In the genomic region with DNA sequence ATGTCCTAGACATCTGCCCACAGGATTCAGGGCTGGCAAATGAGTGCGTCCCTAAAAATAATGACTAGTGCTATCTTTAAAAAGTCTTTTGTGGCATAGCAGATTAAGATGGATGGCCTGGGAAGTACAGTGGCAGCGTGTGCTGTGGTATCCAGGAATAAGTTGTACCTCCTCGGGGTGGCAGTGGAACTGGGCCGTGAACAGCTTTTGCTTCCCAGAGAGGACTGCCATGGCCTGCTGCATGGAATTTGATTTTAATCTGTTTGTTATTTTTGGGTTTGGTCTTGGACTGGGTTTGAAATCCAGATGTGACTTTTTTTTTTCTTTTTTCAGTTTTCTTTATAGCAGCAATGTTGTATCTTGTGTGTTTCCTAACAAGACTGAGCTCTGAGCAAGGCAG, we compare ENCODE assay signal across 17 cellular contexts.
A peak's percentile ranks its signal among the peaks of the same experiment; 100 is the strongest.
DNase-seq lines count a peak whose midpoint lies in the region; ATAC-seq and TF ChIP-seq lines count a peak whose summit lies in the region.
"Had no signal": no experiment of that assay in that cellular context is flagged by ENCODE, and none has a peak within 500 bp of the region (broad histone marks: within the 10 kb centered on the region; RNA-seq: fewer than 3 reads in every experiment).

No MANE protein-coding gene starts in this region.

- CTCF ChIA-PET in SK-N-SH (lab: Yijun Ruan, JAX), result interaction anchor here (0.7 to 5.0 kb wide), 2 partner anchors 20 to 28 kb away, joined by 3 to 18 read pairs; no protein-coding TSS in a partner anchor

- H4K5ac ChIP-seq in mesendoderm (ENCODE audit: low read length), result no peak overlapping the region

- no peak overlapping the region for H3K4me3 ChIP-seq in SK-N-SH (ENCODE audit: low read depth in 2 of 2, low read length in 1 of 2)
- H3K4me3 ChIP-seq in mesendoderm (ENCODE audit: low read length), result no peak overlapping the region
- no peak overlapping the region for H3K4me3 ChIP-seq in smooth muscle cell
- H3K4me3 ChIP-seq: K562 had no signal

- no peak overlapping the region for H2AK5ac ChIP-seq in mesendoderm (ENCODE audit: low read length)

- H3K79me2 ChIP-seq in SK-N-SH (ENCODE audit: insufficient read depth) (no peaks in the 10 kb centered on the region), mesendoderm (ENCODE audit: control insufficient read depth, insufficient read depth, low read length) (no peaks in the 10 kb centered on the region), smooth muscle cell (ENCODE audit: low read depth) (no peaks in the 10 kb centered on the region)

- H3K4me1 ChIP-seq in SK-N-SH (ENCODE audit: control insufficient read depth in 1 of 2, insufficient read depth in 2 of 2, low read depth in 1 of 2, low read length in 1 of 2) (peaks cover 0 to 12% of the 10 kb centered on the region in 2 experiments; a peak in 1 of 4 replicates), mesendoderm (ENCODE audit: control insufficient read depth, low read depth, low read length) (peaks cover 8% of the 10 kb centered on the region), smooth muscle cell (ENCODE audit: low read depth) (peaks cover 4% of the 10 kb centered on the region)

- TF ChIP-seq EP300 in SK-N-SH (IDR thresholded peaks at IDR 0.05; ENCODE audit: borderline replicate concordance in 1 of 2, low read depth in 1 of 2, low read length in 1 of 2), result no peak

- no peaks in the 10 kb centered on the region for H3K79me1 ChIP-seq in mesendoderm (ENCODE audit: low read length)

- no peak overlapping the region for H2BK120ac ChIP-seq in mesendoderm (ENCODE audit: low read depth, low read length)

- H3K9me3 ChIP-seq in SK-N-SH (no peaks in the 10 kb centered on the region), smooth muscle cell (replicated peaks; ENCODE audit: low read depth) (no peaks in the 10 kb centered on the region)

- no peaks in the 10 kb centered on the region for H3K36me3 ChIP-seq in SK-N-SH (replicated peaks in 1 of 2; ENCODE audit: control insufficient read depth in 1 of 2, insufficient read depth in 2 of 2, low read length in 1 of 2)
- H3K36me3 ChIP-seq in mesendoderm (ENCODE audit: control insufficient read depth, insufficient read depth, low read length), result no peaks in the 10 kb centered on the region
- no peaks in the 10 kb centered on the region for H3K36me3 ChIP-seq in smooth muscle cell (ENCODE audit: low read depth)

- peak overlapping the region; percentile 41 for H3K18ac ChIP-seq in mesendoderm (ENCODE audit: low read length)

- no peak for TF ChIP-seq RAD21 in SK-N-SH (IDR thresholded peaks at IDR 0.05; ENCODE audit: low read length)

- POLR2A ChIA-PET in SK-N-SH (lab: Yijun Ruan, JAX), result interaction anchor here (1.0 kb wide), 1 partner anchor 19 kb away, joined by 4 read pairs; no protein-coding TSS in a partner anchor

- H2BK5ac ChIP-seq in mesendoderm (ENCODE audit: low read length), result no peak overlapping the region

- H3F3A ChIP-seq in SK-N-SH (replicated peaks; ENCODE audit: insufficient read depth), result no peaks in the 10 kb centered on the region
- peaks cover 5% of the 10 kb centered on the region for H3F3A ChIP-seq in smooth muscle cell (ENCODE audit: low read depth)

- H3K9ac ChIP-seq in SK-N-SH (no peak overlapping the region), mesendoderm (ENCODE audit: low read length) (no peak overlapping the region), smooth muscle cell (ENCODE audit: low read depth) (no peak overlapping the region)

- no peak overlapping the region for H3K56ac ChIP-seq in mesendoderm (ENCODE audit: low read length)

- TF ChIP-seq CTCF in SK-N-SH (IDR thresholded peaks at IDR 0.05), result no peak
- TF ChIP-seq CTCF in smooth muscle cell (IDR thresholded peaks at IDR 0.05; ENCODE audit: borderline replicate concordance, insufficient read depth, poor library complexity, severe bottlenecking), result no peak

- no peaks in the 10 kb centered on the region for H3K9me2 ChIP-seq in SK-N-SH

- ATAC-seq in SK-N-SH treated with all-trans-retinoic acid at 6 μM for 48 hours, result no peak
- ATAC-seq in GM21367 (IDR thresholded peaks at IDR 0.05; ENCODE audit: unreplicated experiment), result no peak
- no peak for ATAC-seq in HG02852 (IDR thresholded peaks at IDR 0.05; ENCODE audit: unreplicated experiment)
- ATAC-seq: HCT116, K562, PC-3 had no signal

- no peak overlapping the region for H2BK15ac ChIP-seq in mesendoderm (replicated peaks; ENCODE audit: low read depth)

- no peaks in the 10 kb centered on the region for H3K27me3 ChIP-seq in SK-N-SH (ENCODE audit: insufficient read depth)
- H3K27me3 ChIP-seq in mesendoderm (ENCODE audit: insufficient read depth, low read length, poor library complexity), result no peaks in the 10 kb centered on the region
- no peaks in the 10 kb centered on the region for H3K27me3 ChIP-seq in smooth muscle cell (ENCODE audit: low read depth)

- peak overlapping the region in 1 of 2 experiments; percentile 56; a peak in 1 of 4 replicates for H3K27ac ChIP-seq in SK-N-SH (ENCODE audit: low read depth in 2 of 2, low read length in 1 of 2)
- no peak overlapping the region for H3K27ac ChIP-seq in mesendoderm (ENCODE audit: low read depth, low read length)
- H3K27ac ChIP-seq in smooth muscle cell (ENCODE audit: low read depth), result no peak overlapping the region
- H3K27ac ChIP-seq: 22Rv1 had no signal

- no peak overlapping the region for H4K8ac ChIP-seq in mesendoderm (ENCODE audit: low read depth, low read length)

- H2AFZ ChIP-seq in SK-N-SH (ENCODE audit: low read depth) (no peak overlapping the region), smooth muscle cell (ENCODE audit: low read depth) (no peak overlapping the region)

- H3K23ac ChIP-seq in mesendoderm (ENCODE audit: low read length), result no peak overlapping the region

- DNase-seq in SK-N-SH (peak; percentile 47), fibroblast of gingiva (ENCODE audit: low read depth) (peak; percentile 48), mesendoderm (no peak), smooth muscle cell (lab: John Stamatoyannopoulos, UW; ENCODE audit: unreplicated experiment) (no peak), SHP77 (lab: John Stamatoyannopoulos, UW) (no peak)
- DNase-seq: COR-L47, DMS153, EL, NCI-H1436 treated with DMSO at 0.1 percent for 48 hours, NCI-H69, PC-3 had no signal

- H3K4me2 ChIP-seq in SK-N-SH (no peak overlapping the region), mesendoderm (ENCODE audit: low read length) (no peak overlapping the region), smooth muscle cell (peak overlapping the region; percentile 56)

- whole genome bisulfite sequencing in SK-N-SH (ENCODE audit: low lambda C conversion rate), result 92% methylated on average over 4 of the region's 4 CpGs
- no CpG with 5 or more reads among the region's 4 CpGs for WGBS in mesendoderm (ENCODE audit: extremely low coverage, insufficient coverage, low lambda C conversion rate)
- WGBS in smooth muscle cell (ENCODE audit: low lambda C conversion rate), result 38% methylated on average over 4 of the region's 4 CpGs

- no peak overlapping the region for H3K4ac ChIP-seq in mesendoderm (ENCODE audit: low read depth, low read length)

- H4K20me1 ChIP-seq in SK-N-SH (ENCODE audit: insufficient read depth) (no peaks in the 10 kb centered on the region), smooth muscle cell (ENCODE audit: low read depth) (no peaks in the 10 kb centered on the region)

TF ChIP-seq in SK-N-SH, 30 proteins besides CTCF, POLR2A, EP300 and RAD21 (continues in another document):
- no peak for TF ChIP-seq NFIC (IDR thresholded peaks at IDR 0.05; ENCODE audit: borderline replicate concordance)
- no peak for TF ChIP-seq YY1 (IDR thresholded peaks at IDR 0.05; ENCODE audit: low read depth)
- no peak for TF ChIP-seq GABPA (IDR thresholded peaks at IDR 0.05; ENCODE audit: low read depth)
- TF ChIP-seq CHD2 (IDR thresholded peaks at IDR 0.05; ENCODE audit: low read length, partially characterized antibody), result no peak
- TF ChIP-seq EZH2phosphoT487 (IDR thresholded peaks at IDR 0.05; ENCODE audit: borderline replicate concordance, low read depth), result no peak
- no peak for TF ChIP-seq IRF3 (IDR thresholded peaks at IDR 0.05; ENCODE audit: low read depth, low read length)
- no peak for TF ChIP-seq SMC3 (IDR thresholded peaks at IDR 0.05; ENCODE audit: low read depth, low read length)
- TF ChIP-seq RCOR1 (IDR thresholded peaks at IDR 0.05; ENCODE audit: low read length), result no peak
- TF ChIP-seq POLR2AphosphoS5 (IDR thresholded peaks at IDR 0.05; ENCODE audit: low read depth, low read length), result no peak
- no peak for TF ChIP-seq MEF2A (IDR thresholded peaks at IDR 0.05; ENCODE audit: borderline replicate concordance, low read depth)

TF ChIP-seq in SK-N-SH treated with all-trans-retinoic acid at 6 μM for 48 hours, 23 proteins besides CTCF, POLR2A, EP300 and RAD21 (continues in another document):
- TF ChIP-seq OSR1 (CRISPR knock-in tag; IDR thresholded peaks at IDR 0.05) (no peak), TOX (CRISPR knock-in tag; IDR thresholded peaks at IDR 0.05; ENCODE audit: borderline replicate concordance) (no peak), ZNF70 (CRISPR knock-in tag; IDR thresholded peaks at IDR 0.05) (no peak)
- TF ChIP-seq, protein P1, sequence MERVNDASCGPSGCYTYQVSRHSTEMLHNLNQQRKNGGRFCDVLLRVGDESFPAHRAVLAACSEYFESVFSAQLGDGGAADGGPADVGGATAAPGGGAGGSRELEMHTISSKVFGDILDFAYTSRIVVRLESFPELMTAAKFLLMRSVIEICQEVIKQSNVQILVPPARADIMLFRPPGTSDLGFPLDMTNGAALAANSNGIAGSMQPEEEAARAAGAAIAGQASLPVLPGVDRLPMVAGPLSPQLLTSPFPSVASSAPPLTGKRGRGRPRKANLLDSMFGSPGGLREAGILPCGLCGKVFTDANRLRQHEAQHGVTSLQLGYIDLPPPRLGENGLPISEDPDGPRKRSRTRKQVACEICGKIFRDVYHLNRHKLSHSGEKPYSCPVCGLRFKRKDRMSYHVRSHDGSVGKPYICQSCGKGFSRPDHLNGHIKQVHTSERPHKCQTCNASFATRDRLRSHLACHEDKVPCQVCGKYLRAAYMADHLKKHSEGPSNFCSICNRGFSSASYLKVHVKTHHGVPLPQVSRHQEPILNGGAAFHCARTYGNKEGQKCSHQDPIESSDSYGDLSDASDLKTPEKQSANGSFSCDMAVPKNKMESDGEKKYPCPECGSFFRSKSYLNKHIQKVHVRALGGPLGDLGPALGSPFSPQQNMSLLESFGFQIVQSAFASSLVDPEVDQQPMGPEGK (CRISPR knock-in tag; IDR thresholded peaks at IDR 0.05; ENCODE audit: borderline replicate concordance), result no peak

Comparison
In these comparisons a context has a peak if more than half of its experiments do, and no peak if none do; other contexts are left out.
1. DNase-seq: peak in SK-N-SH (single experiment) and fibroblast of gingiva (single experiment); none in mesendoderm (single experiment), smooth muscle cell (single experiment) and SHP77 (0 of 2).